In genomic region chr12:47715393-47715876, GRCh38 we compare ENCODE assay signal across 1 cellular context.
TF ChIP-seq lines count a peak whose summit lies in the region.

No MANE protein-coding gene starts in this region.

TF ChIP-seq in endothelial cell of umbilical vein, 7 proteins besides CTCF, POLR2A, EP300 and RAD21:
- TF ChIP-seq POLR2AphosphoS5 (IDR thresholded peaks at IDR 0.05; ENCODE audit: insufficient read depth, low read depth, low read length) (no peak), EZH2 (IDR thresholded peaks at IDR 0.05; ENCODE audit: borderline replicate concordance, low read depth, low read length, severe bottlenecking) (no peak), FOS (IDR thresholded peaks at IDR 0.05; ENCODE audit: borderline replicate concordance, insufficient read depth, low read length) (no peak), MAX (IDR thresholded peaks at IDR 0.05; ENCODE audit: insufficient read depth, insufficient read length) (no peak), MYC (IDR thresholded peaks at IDR 0.05; ENCODE audit: low read depth, low read length) (no peak), GATA2 (IDR thresholded peaks at IDR 0.05; ENCODE audit: insufficient read depth, insufficient read length, low read depth, low read length) (no peak), JUN (IDR thresholded peaks at IDR 0.05; ENCODE audit: borderline replicate concordance, insufficient read depth, insufficient read length, low read depth) (no peak)
